ENCODE assay signal across 14 cellular contexts in the genomic region with DNA sequence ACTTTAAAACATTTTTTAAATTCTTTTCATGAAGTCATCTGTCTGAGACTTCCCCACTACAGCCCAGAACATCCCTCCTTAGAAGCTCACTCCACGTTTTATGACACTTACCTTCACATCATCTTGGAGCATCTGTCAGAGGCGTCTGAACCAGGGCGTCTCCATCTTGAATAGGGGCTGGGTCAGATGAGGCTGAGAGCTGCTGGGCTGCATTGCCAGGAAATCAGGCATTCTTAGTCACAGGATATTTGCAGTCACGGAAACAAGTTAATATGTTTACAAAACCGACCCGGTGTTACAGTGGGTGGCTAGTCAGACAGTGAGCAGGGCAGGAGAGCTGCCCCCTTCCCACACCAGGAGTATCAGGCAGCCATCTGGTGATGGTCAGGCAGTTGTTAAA.
DNase-seq lines count a peak whose midpoint lies in the region; ATAC-seq and TF ChIP-seq lines count a peak whose summit lies in the region.
"Had no signal": no experiment of that assay in that cellular context is flagged by ENCODE, and none has a peak within 500 bp of the region (broad histone marks: within the 10 kb centered on the region; RNA-seq: fewer than 3 reads in every experiment).

No MANE protein-coding gene starts in this region.

- H3K27ac ChIP-seq in VCaP = peak overlapping the region; percentile 69
- H3K27ac ChIP-seq in gastrocnemius medialis = peak overlapping the region in 3 of 4 donors; percentile 6 to 39 (median 35)
- H3K27ac ChIP-seq in right lobe of liver = no peak overlapping the region
- H3K27ac ChIP-seq: HL-60, transverse colon had no signal

- ATAC-seq in gastrocnemius medialis (peak in 1 of 2 donors; percentile 54), HG02981 (IDR thresholded peaks at IDR 0.05; ENCODE audit: unreplicated experiment) (no peak), right lobe of liver (no peak)

- TF ChIP-seq CTCF in VCaP (conservative IDR thresholded peaks at IDR 0.05) (no peak), fibroblast of villous mesenchyme (IDR thresholded peaks at IDR 0.05; ENCODE audit: insufficient read depth, low read depth, low read length) (no peak), gastrocnemius medialis (IDR thresholded peaks at IDR 0.05 in 4 of 5, conservative IDR thresholded peaks at IDR 0.05 in 1 of 5) (no peak), right lobe of liver (IDR thresholded peaks at IDR 0.05) (no peak)

- 56% methylated on average over 6 of the region's 6 CpGs for WGBS in right lobe of liver (ENCODE audit: insufficient coverage, low coverage, low lambda C conversion rate, missing lambda C conversion rate)

- intact Hi-C loops in gastrocnemius medialis (cut with DNase I; ENCODE audit: low total_unique reads) (loop anchor here (2.0 kb wide), 1 partner anchor 232 kb away; no protein-coding TSS in a partner anchor), right lobe of liver (cut with DNase I) (no loop called here)

- DNase-seq in GM03348 (ENCODE audit: low spot score) (peak; percentile 37), fibroblast of villous mesenchyme (ENCODE audit: low read depth) (peak; percentile 68), gastrocnemius medialis (no peak), superior temporal gyrus (ENCODE audit: extremely low spot score) (no peak), right lobe of liver (no peak)
- DNase-seq: activated naive CD4-positive, alpha-beta T cell treated with anti-CD3 and anti-CD28 coated beads, Interleukin-2, amount 50 U/mL, for 16 hours; glutamatergic neuron; NCI-H2227 treated with DMSO at 0.1 percent for 48 hours; OCI-M1; stimulated activated CD8-positive, alpha-beta memory T cell treated with anti-CD3 and anti-CD28 coated beads, Interleukin-4, amount 100 ng/mL, for 48 hours; transverse colon had no signal

- H3K4me3 ChIP-seq in fibroblast of villous mesenchyme (ENCODE audit: low read depth, low read length) = no peak overlapping the region
- H3K4me3 ChIP-seq in gastrocnemius medialis = peak overlapping the region in 1 of 4 donors; percentile 22
- no peak overlapping the region for H3K4me3 ChIP-seq in right lobe of liver
- H3K4me3 ChIP-seq: transverse colon had no signal

- no peaks in the 10 kb centered on the region for H3K36me3 ChIP-seq in gastrocnemius medialis
- H3K36me3 ChIP-seq in right lobe of liver = no peaks in the 10 kb centered on the region
- H3K36me3 ChIP-seq: transverse colon had no signal

- H3K4me1 ChIP-seq in gastrocnemius medialis (no peaks in the 10 kb centered on the region), right lobe of liver (no peaks in the 10 kb centered on the region)
- H3K4me1 ChIP-seq: transverse colon had no signal

- H3K27me3 ChIP-seq in gastrocnemius medialis (no peaks in the 10 kb centered on the region), right lobe of liver (no peaks in the 10 kb centered on the region)
- H3K27me3 ChIP-seq: transverse colon had no signal

- TF ChIP-seq POLR2A in gastrocnemius medialis (IDR thresholded peaks at IDR 0.05) (peak in 1 of 2 donors; percentile 18), right lobe of liver (IDR thresholded peaks at IDR 0.05) (no peak)

- in situ Hi-C loops in gastrocnemius medialis (cut with MboI; ENCODE audit: low sequenced_read_pairs in 4 of 4) = no loop called here

- no peaks in the 10 kb centered on the region for H3K9me3 ChIP-seq in gastrocnemius medialis
- H3K9me3 ChIP-seq in right lobe of liver = no peaks in the 10 kb centered on the region
- H3K9me3 ChIP-seq: transverse colon had no signal

Comparison
In these comparisons a context has a peak if more than half of its experiments do, and no peak if none do; other contexts are left out.
1. DNase-seq: peak in GM03348 (single experiment) and fibroblast of villous mesenchyme (single experiment); none in gastrocnemius medialis (0 of 2), superior temporal gyrus (single experiment) and right lobe of liver (0 of 3).
2. H3K27ac ChIP-seq: peak in VCaP (single experiment) and gastrocnemius medialis (3 of 4); none in right lobe of liver (0 of 3).